7 cellular contexts compared by ENCODE assay signal in genomic region chr7:50887061-50887460, GRCh38.
DNase-seq lines count a peak whose midpoint lies in the region; ATAC-seq, FAIRE-seq and TF ChIP-seq lines count a peak whose summit lies in the region.
"Not testable (repeated sequence)": the region's sequence is repeated elsewhere in the genome, so short reads cannot be mapped to it uniquely, and the experiment has no call there.

No MANE protein-coding gene starts in this region.

- not testable (repeated sequence) for H2BK5ac ChIP-seq in neuronal stem cell (ENCODE audit: low read length)

- not testable (repeated sequence) for TF ChIP-seq POLR2A in HepG2 (IDR thresholded peaks at IDR 0.05; ENCODE audit: insufficient read depth in 1 of 2, low read depth in 2 of 2, low read length in 2 of 2)

- not testable (repeated sequence) for H4K8ac ChIP-seq in neuronal stem cell (ENCODE audit: low read depth, low read length)

- H3K4me3 Mint-ChIP-seq in chondrocyte (ENCODE audit: unreplicated experiment), result not testable (repeated sequence)

- not testable (repeated sequence) for H3K4ac ChIP-seq in neuronal stem cell (ENCODE audit: low read length)

- not testable (repeated sequence) for H3K36me3 Mint-ChIP-seq in chondrocyte (ENCODE audit: low read depth)

- TF ChIP-seq RAD21 in HepG2 (CRISPR knock-in tag; IDR thresholded peaks at IDR 0.05), result not testable (repeated sequence)

- in situ Hi-C loops in HepG2 (cut with HindIII; ENCODE audit: extremely low pct_ligation_motif_present, low pct_unique_long_range_greater_than_20kb), result not testable (repeated sequence)

- not testable (repeated sequence) for H3K36me3 ChIP-seq in HepG2 (replicated peaks in 1 of 2; ENCODE audit: control insufficient read depth in 1 of 2, insufficient read depth in 2 of 2, low read length in 2 of 2); neuronal stem cell (replicated peaks in 1 of 2; ENCODE audit: control insufficient read depth in 2 of 2, insufficient read depth in 2 of 2, low read length in 2 of 2)

- peak overlapping the region; percentile 68 for H3K4me2 ChIP-seq in HepG2 (ENCODE audit: low read depth, low read length)
- not testable (repeated sequence) for H3K4me2 ChIP-seq in neuronal stem cell (ENCODE audit: insufficient read depth, low read length, poor library complexity, severe bottlenecking)

- CTCF ChIA-PET in HepG2 (lab: Yijun Ruan, JAX; ENCODE audit: low intra/inter-chr PET ratio, low total read pairs), result not testable (repeated sequence)

- not testable (repeated sequence) for H4K91ac ChIP-seq in neuronal stem cell (ENCODE audit: low read depth, low read length, poor library complexity)

- TF ChIP-seq CTCF in C4-2B (conservative IDR thresholded peaks at IDR 0.05); VCaP (conservative IDR thresholded peaks at IDR 0.05); chondrocyte (IDR thresholded peaks at IDR 0.05); HepG2 (CRISPR knock-in tag; IDR thresholded peaks at IDR 0.05): not testable (repeated sequence)

- H3K9ac ChIP-seq in HepG2 (ENCODE audit: insufficient read depth, low read depth, low read length); neuronal stem cell (ENCODE audit: low read depth, low read length, poor library complexity): not testable (repeated sequence)

- not testable (repeated sequence) for H3K14ac ChIP-seq in neuronal stem cell (ENCODE audit: low read length)

- peak overlapping the region in 2 of 3 experiments; percentile 28 to 55; a peak in 5 of 6 replicates for H3K4me3 ChIP-seq in HepG2 (replicated peaks in 1 of 3; ENCODE audit: insufficient read depth in 1 of 3, low read depth in 2 of 3, low read length in 3 of 3)
- not testable (repeated sequence) for H3K4me3 ChIP-seq in neuronal stem cell (ENCODE audit: low read length in 2 of 2)

- not testable (repeated sequence) for H3K9me3 Mint-ChIP-seq in chondrocyte (ENCODE audit: low read depth)

- not testable (repeated sequence) for H3K4me1 ChIP-seq in HepG2 (ENCODE audit: insufficient read depth, low read length); neuronal stem cell (ENCODE audit: control insufficient read depth in 2 of 2, insufficient read depth in 1 of 2, low read depth in 1 of 2, low read length in 2 of 2)

- H3K27me3 ChIP-seq in HepG2 (ENCODE audit: control insufficient read depth in 1 of 2, insufficient read depth in 2 of 2, low read length in 2 of 2); neuronal stem cell (ENCODE audit: control insufficient read depth in 3 of 3, insufficient read depth in 3 of 3, low read depth in 1 of 3, low read length in 3 of 3): not testable (repeated sequence)

- peaks cover 20% of the 10 kb centered on the region for H3K27me3 Mint-ChIP-seq in chondrocyte (ENCODE audit: low read depth)

- H3K4me1 Mint-ChIP-seq in chondrocyte (ENCODE audit: low read depth), result not testable (repeated sequence)

- WGBS in HepG2 (ENCODE audit: low lambda C conversion rate), result 0% methylated on average over 3 of the region's 6 CpGs
- no CpG with 5 or more reads among the region's 6 CpGs for WGBS in neuronal stem cell (ENCODE audit: extremely low coverage in 2 of 2, insufficient read length in 2 of 2, insufficient replicate concordance in 1 of 2), 2 donors

- H3K79me2 ChIP-seq in HepG2 (ENCODE audit: insufficient read depth, low read length), result not testable (repeated sequence)

- ATAC-seq in HepG2, result not testable (repeated sequence)

- intact Hi-C loops in HepG2 (cut with micrococcal nuclease; ENCODE audit: unreplicated experiment), result not testable (repeated sequence)

- not testable (repeated sequence) for TF ChIP-seq EP300 in HepG2 (IDR thresholded peaks at IDR 0.05; ENCODE audit: low read depth in 2 of 2, low read length in 2 of 2); HepG2 (CRISPR knock-in tag; IDR thresholded peaks at IDR 0.05; ENCODE audit: borderline replicate concordance)

- H3K23ac ChIP-seq in neuronal stem cell (ENCODE audit: low read depth, low read length, poor library complexity), result not testable (repeated sequence)

- peak overlapping the region; percentile 85 for H3K18ac ChIP-seq in neuronal stem cell (ENCODE audit: low read length)

- H2AK5ac ChIP-seq in neuronal stem cell (ENCODE audit: low read depth, low read length), result not testable (repeated sequence)

- H2BK12ac ChIP-seq in neuronal stem cell (ENCODE audit: low read length), result not testable (repeated sequence)

- H2BK15ac ChIP-seq in neuronal stem cell (ENCODE audit: low read length), result not testable (repeated sequence)

- not testable (repeated sequence) for H3K79me1 ChIP-seq in neuronal stem cell (ENCODE audit: low read depth, low read length)

- POLR2A ChIA-PET in HepG2 (lab: Yijun Ruan, JAX), result not testable (repeated sequence)

- DNase-seq in DMS53 (lab: John Stamatoyannopoulos, UW) (peak; percentile 85), NCI-H146 (lab: John Stamatoyannopoulos, UW) (peak; percentile 10), chondrocyte (ENCODE audit: low spot score) (peak; percentile 70), HepG2 (ENCODE audit: low spot score) (peak; percentile 5)
- not testable (repeated sequence) for DNase-seq in neuronal stem cell (ENCODE audit: low spot score)

- H4K20me1 ChIP-seq in HepG2 (ENCODE audit: insufficient read depth, low read length), result not testable (repeated sequence)

- not testable (repeated sequence) for H3K27ac Mint-ChIP-seq in chondrocyte (ENCODE audit: unreplicated experiment)

- not testable (repeated sequence) for BruUV-seq in HepG2 (replicated peaks; lab: Mats Ljungman, UMichigan)

- H2BK120ac ChIP-seq in neuronal stem cell (ENCODE audit: low read depth, low read length), result not testable (repeated sequence)

- not testable (repeated sequence) for H3K9me3 ChIP-seq in HepG2 (ENCODE audit: low read length); neuronal stem cell (replicated peaks in 1 of 2; ENCODE audit: control insufficient read depth in 2 of 2, insufficient read depth in 1 of 2, low read depth in 1 of 2, low read length in 2 of 2)

- not testable (repeated sequence) for FAIRE-seq in HepG2 (lab: Jason Lieb, UNC)

- H2AFZ ChIP-seq in HepG2 (ENCODE audit: low read length), result not testable (repeated sequence)
- peak overlapping the region; percentile 53 for H2AFZ ChIP-seq in neuronal stem cell (ENCODE audit: low read length)

- H3K27ac ChIP-seq in C4-2B, result peak overlapping the region; percentile 92
- H3K27ac ChIP-seq in VCaP, result peak overlapping the region; percentile 28
- H3K27ac ChIP-seq in HepG2 (ENCODE audit: extremely low read length, insufficient read depth, low read length); neuronal stem cell (replicated peaks; ENCODE audit: low read length): not testable (repeated sequence)

TF ChIP-seq in HepG2, 621 proteins besides CTCF, POLR2A, EP300 and RAD21 (continues in another document):
- not testable (repeated sequence) for TF ChIP-seq FOXA1 (IDR thresholded peaks at IDR 0.05)
- TF ChIP-seq FOXA1 (CRISPR knock-in tag; IDR thresholded peaks at IDR 0.05), result peak; percentile 40; the same call in 1 of the 2 replicates
- peak; percentile 40; the same call in 1 of the 2 replicates for TF ChIP-seq FOXA3 (CRISPR knock-in tag; IDR thresholded peaks at IDR 0.05)
- TF ChIP-seq ZMYM4 (CRISPR knock-in tag; IDR thresholded peaks at IDR 0.05), result peak; percentile 41; the same call in 1 of the 2 replicates
- peak; percentile 89 for TF ChIP-seq ZNF281 (CRISPR knock-in tag; IDR thresholded peaks at IDR 0.05; ENCODE audit: borderline replicate concordance)
